In the genomic region with DNA sequence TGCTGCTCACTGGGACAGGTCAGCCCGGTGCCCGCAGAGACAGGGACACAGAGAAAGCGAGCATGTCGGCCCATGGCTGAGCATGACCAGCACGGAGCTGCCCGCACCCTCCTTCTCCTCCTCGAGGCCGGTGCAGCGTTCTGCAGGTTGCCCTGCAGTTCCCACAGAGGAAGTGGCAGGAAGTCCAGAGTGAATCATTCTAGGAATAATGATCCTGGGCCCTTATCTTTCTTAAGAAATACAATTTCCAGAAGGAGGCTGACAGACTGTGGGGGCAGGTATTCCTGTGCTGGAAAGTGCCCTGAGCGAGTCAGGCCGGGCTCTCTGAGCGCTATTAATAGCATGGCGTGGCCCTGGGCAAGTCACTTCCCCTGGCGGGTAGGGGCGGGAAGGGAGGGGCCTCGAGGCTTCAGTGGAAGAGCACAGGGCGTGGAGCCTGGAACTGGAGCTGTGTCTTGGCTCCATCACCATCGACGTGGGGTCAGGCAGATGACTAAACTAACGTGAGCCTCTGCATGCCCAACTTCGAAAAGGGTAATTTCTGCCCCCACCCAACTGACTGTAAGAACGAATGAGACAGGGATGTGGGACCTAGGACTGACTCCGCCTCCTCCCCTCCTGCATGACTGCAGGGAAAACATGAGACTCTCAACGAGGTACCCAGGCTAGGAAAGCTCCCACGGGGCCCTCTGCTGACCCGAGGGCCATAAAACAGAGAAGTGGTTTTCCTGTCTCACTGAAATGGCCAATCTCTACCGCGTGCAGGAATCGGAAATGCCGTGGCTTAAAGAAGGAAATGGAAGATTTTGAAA, we compare ENCODE assay signal across 8 cellular contexts. TPM values are rescaled to one million over a fixed set of nuclear protein-coding genes. Genes with fewer than 3 reads are reported as not detected.
DNase-seq lines count a peak whose midpoint lies in the region; ATAC-seq and TF ChIP-seq lines count a peak whose summit lies in the region.

No MANE protein-coding gene starts in this region.

- H3K4me3 ChIP-seq in HCT116 (replicated peaks in 1 of 2; ENCODE audit: low read depth in 1 of 2, low read length in 2 of 2): peak overlapping the region in 1 of 2 experiments; percentile 36; a peak in 2 of 4 replicates

- no peaks in the 10 kb centered on the region for H3K79me2 ChIP-seq in HCT116 (ENCODE audit: insufficient read depth, low read length)

- no peak for TF ChIP-seq CTCF in HCT116 (IDR thresholded peaks at IDR 0.05 in 2 of 3, conservative IDR thresholded peaks at IDR 0.05 in 1 of 3; ENCODE audit: borderline replicate concordance in 1 of 3, insufficient read depth in 1 of 3, low read depth in 2 of 3, low read length in 2 of 3)

- H3K9ac ChIP-seq in HCT116 (ENCODE audit: low read length): peak overlapping the region; percentile 49

- H3K27ac ChIP-seq in HCT116 (ENCODE audit: low read depth, low read length): peak overlapping the region; percentile 59

- peak; percentile 32 for TF ChIP-seq RAD21 in HCT116 (IDR thresholded peaks at IDR 0.05; ENCODE audit: low read depth)

- H3K36me3 ChIP-seq in HCT116 (ENCODE audit: control insufficient read depth in 1 of 2, insufficient read depth in 2 of 2, low read length in 2 of 2): no peaks in the 10 kb centered on the region

- H3K9me3 ChIP-seq in HCT116 (ENCODE audit: control insufficient read depth in 1 of 2, insufficient read depth in 1 of 2, low read depth in 1 of 2, low read length in 2 of 2): no peaks in the 10 kb centered on the region

- peaks cover 19 to 25% of the 10 kb centered on the region in 2 experiments for H3K4me1 ChIP-seq in HCT116 (ENCODE audit: control insufficient read depth in 1 of 2, insufficient read depth in 2 of 2, low read length in 2 of 2)

- H3K27me3 ChIP-seq in HCT116 (ENCODE audit: insufficient read depth, low read length): no peaks in the 10 kb centered on the region

- no peak for TF ChIP-seq POLR2A in HCT116 (IDR thresholded peaks at IDR 0.05; ENCODE audit: borderline replicate concordance, extremely low read depth, insufficient read depth, insufficient read length)

- BruUV-seq in HCT116 (replicated peaks; lab: Mats Ljungman, UMichigan): no TSS peak

- POLR2A ChIA-PET in HCT116 (lab: Charles Lee): no interaction called here

- H4K20me1 ChIP-seq in HCT116 (ENCODE audit: insufficient read depth): no peaks in the 10 kb centered on the region

- no peaks in the 10 kb centered on the region for H3K9me2 ChIP-seq in HCT116 (ENCODE audit: insufficient read depth)

- RAD21 ChIA-PET in HCT116 (lab: Charles Lee; ENCODE audit: low non-redundant PET in 1 of 2, low total read pairs in 2 of 2, uncharacterized antibody in 2 of 2, unreplicated experiment in 2 of 2): no interaction called here

- intact Hi-C loops in HCT116 (cut with micrococcal nuclease): no loop called here

- ATAC-seq in HCT116 (peak; percentile 89), left lobe of liver (peak; percentile 50), GM21786 (IDR thresholded peaks at IDR 0.05; ENCODE audit: unreplicated experiment) (no peak), GM18520 (IDR thresholded peaks at IDR 0.05; ENCODE audit: unreplicated experiment) (no peak)

- DNase-seq in AG08396 (ENCODE audit: low spot score): peak; percentile 51
- peak; percentile 31 for DNase-seq in HCT116 (ENCODE audit: low read depth, low spot score)
- DNase-seq in T1000 (lab: John Stamatoyannopoulos, UW): peak; percentile 81
- DNase-seq in central memory CD4-positive, alpha-beta T cell: peak; percentile 24
- DNase-seq in left lobe of liver (ENCODE audit: low spot score): no peak
- peak; percentile 56 to 68 for DNase-seq in stimulated activated CD8-positive, alpha-beta memory T cell treated with anti-CD3 and anti-CD28 coated beads, Interleukin-15, amount 100 ng/mL, for 48 hours (ENCODE audit: low read depth in 2 of 2)

- CTCF ChIA-PET in HCT116 (lab: Charles Lee): no interaction called here

- H3K4me2 ChIP-seq in HCT116 (ENCODE audit: low read length): peak overlapping the region; percentile 73

- H2AFZ ChIP-seq in HCT116 (ENCODE audit: low read depth, low read length, poor library complexity, severe bottlenecking): peak overlapping the region; percentile 74

TF ChIP-seq in HCT116, 20 proteins besides CTCF, POLR2A, EP300 and RAD21:
- TF ChIP-seq, protein P1, sequence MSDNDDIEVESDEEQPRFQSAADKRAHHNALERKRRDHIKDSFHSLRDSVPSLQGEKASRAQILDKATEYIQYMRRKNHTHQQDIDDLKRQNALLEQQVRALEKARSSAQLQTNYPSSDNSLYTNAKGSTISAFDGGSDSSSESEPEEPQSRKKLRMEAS (IDR thresholded peaks at IDR 0.05): peak; percentile 53; the same call in 1 of the 2 replicates
- TF ChIP-seq, protein P2, sequence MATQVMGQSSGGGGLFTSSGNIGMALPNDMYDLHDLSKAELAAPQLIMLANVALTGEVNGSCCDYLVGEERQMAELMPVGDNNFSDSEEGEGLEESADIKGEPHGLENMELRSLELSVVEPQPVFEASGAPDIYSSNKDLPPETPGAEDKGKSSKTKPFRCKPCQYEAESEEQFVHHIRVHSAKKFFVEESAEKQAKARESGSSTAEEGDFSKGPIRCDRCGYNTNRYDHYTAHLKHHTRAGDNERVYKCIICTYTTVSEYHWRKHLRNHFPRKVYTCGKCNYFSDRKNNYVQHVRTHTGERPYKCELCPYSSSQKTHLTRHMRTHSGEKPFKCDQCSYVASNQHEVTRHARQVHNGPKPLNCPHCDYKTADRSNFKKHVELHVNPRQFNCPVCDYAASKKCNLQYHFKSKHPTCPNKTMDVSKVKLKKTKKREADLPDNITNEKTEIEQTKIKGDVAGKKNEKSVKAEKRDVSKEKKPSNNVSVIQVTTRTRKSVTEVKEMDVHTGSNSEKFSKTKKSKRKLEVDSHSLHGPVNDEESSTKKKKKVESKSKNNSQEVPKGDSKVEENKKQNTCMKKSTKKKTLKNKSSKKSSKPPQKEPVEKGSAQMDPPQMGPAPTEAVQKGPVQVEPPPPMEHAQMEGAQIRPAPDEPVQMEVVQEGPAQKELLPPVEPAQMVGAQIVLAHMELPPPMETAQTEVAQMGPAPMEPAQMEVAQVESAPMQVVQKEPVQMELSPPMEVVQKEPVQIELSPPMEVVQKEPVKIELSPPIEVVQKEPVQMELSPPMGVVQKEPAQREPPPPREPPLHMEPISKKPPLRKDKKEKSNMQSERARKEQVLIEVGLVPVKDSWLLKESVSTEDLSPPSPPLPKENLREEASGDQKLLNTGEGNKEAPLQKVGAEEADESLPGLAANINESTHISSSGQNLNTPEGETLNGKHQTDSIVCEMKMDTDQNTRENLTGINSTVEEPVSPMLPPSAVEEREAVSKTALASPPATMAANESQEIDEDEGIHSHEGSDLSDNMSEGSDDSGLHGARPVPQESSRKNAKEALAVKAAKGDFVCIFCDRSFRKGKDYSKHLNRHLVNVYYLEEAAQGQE (IDR thresholded peaks at IDR 0.05; ENCODE audit: low read depth): no peak
- TF ChIP-seq POLR2AphosphoS5 (IDR thresholded peaks at IDR 0.05; ENCODE audit: low read depth, low read length): no peak

RNA-seq across cellular contexts. Expression of a gene that starts 9.8 kb away (rescaled TPM):
- total RNA-seq in HCT116 (2021; ENCODE audit: unreplicated experiment): 0.22 TPM
- 0.09 and 0.19 TPM in 2 replicates for polyA plus RNA-seq in HCT116 (2012)
- total RNA-seq in left lobe of liver: 7.2 TPM

RNA-seq across cellular contexts. Expression of a gene that starts 50.1 kb away (rescaled TPM):
- 74.3 TPM for total RNA-seq in HCT116 (2021; ENCODE audit: unreplicated experiment)
- polyA plus RNA-seq in HCT116 (2012): 31.5 and 34.6 TPM in 2 replicates
- 36.4 TPM for total RNA-seq in left lobe of liver

RNA-seq across cellular contexts. Expression of a gene that starts 54.5 kb away (rescaled TPM):
- total RNA-seq in HCT116 (2021; ENCODE audit: unreplicated experiment): not detected
- not detected in 2 replicates for polyA plus RNA-seq in HCT116 (2012)
- total RNA-seq in left lobe of liver: not detected

Comparison
In these comparisons a context has a peak if more than half of its experiments do, and no peak if none do; other contexts are left out.
1. ATAC-seq: peak in HCT116 (single experiment) and left lobe of liver (single experiment); none in GM21786 (single experiment) and GM18520 (single experiment).